Comparison of ENCODE assay signal across 28 cellular contexts in genomic region chr7:112279042-112279441, GRCh38.
"Had no signal": no experiment of that assay in that cellular context is flagged by ENCODE, and none has a peak within 500 bp of the region (broad histone marks: within the 10 kb centered on the region; RNA-seq: fewer than 3 reads in every experiment).

No MANE protein-coding gene starts in this region.

- ATAC-seq: effector memory CD8-positive, alpha-beta T cell; esophagus mucosa; foreskin keratinocyte; gastrocnemius medialis; gastroesophageal sphincter; heart left ventricle; heart right ventricle had no signal

- H3K27ac ChIP-seq: colonic mucosa, coronary artery, dorsolateral prefrontal cortex, epithelial cell of prostate, esophagus muscularis mucosa, esophagus squamous epithelium, foreskin keratinocyte, gastrocnemius medialis, gastroesophageal sphincter, heart left ventricle, heart right ventricle, hepatocyte had no signal

- H3K4me1 ChIP-seq: colonic mucosa, esophagus muscularis mucosa, foreskin keratinocyte, gastrocnemius medialis, gastroesophageal sphincter, heart left ventricle, heart right ventricle had no signal

- H3K36me3 ChIP-seq: colonic mucosa, esophagus muscularis mucosa, esophagus squamous epithelium, gastrocnemius medialis, gastroesophageal sphincter, heart left ventricle, heart right ventricle had no signal

- H3K27me3 ChIP-seq: colonic mucosa, dorsolateral prefrontal cortex, esophagus muscularis mucosa, esophagus squamous epithelium, foreskin keratinocyte, gastrocnemius medialis, gastroesophageal sphincter, heart left ventricle, heart right ventricle, hepatocyte had no signal

- H3K9me3 ChIP-seq: colonic mucosa, esophagus muscularis mucosa, esophagus squamous epithelium, gastrocnemius medialis, gastroesophageal sphincter, heart left ventricle had no signal

- H2AFZ ChIP-seq: hepatocyte had no signal

- FAIRE-seq: colon, endometrium, endothelial cell of umbilical vein, frontal cortex had no signal

- DNase-seq: colonic mucosa; cortex of kidney; dermis blood vessel endothelial cell; dorsolateral prefrontal cortex; effector CD8-positive, alpha-beta T cell; effector memory CD4-positive, alpha-beta T cell; effector memory CD8-positive, alpha-beta T cell; endodermal cell; erythroblast; esophagus squamous epithelium; foreskin fibroblast; foreskin keratinocyte; foreskin melanocyte; gastrocnemius medialis; glutamatergic neuron; head of caudate nucleus; heart left ventricle; heart right ventricle had no signal

- H3K4me3 ChIP-seq: colonic mucosa, coronary artery, dorsolateral prefrontal cortex, esophagus muscularis mucosa, esophagus squamous epithelium, gastrocnemius medialis, gastroesophageal sphincter, heart left ventricle, heart right ventricle, hepatocyte had no signal

- H3K4me2 ChIP-seq: hepatocyte had no signal
